ENCODE assay signal across 8 cellular contexts in genomic region chr5:69333668-69334315, GRCh38. TPM values are rescaled to one million over a fixed set of nuclear protein-coding genes. Genes with fewer than 3 reads are reported as not detected.
DNase-seq lines count a peak whose midpoint lies in the region; ATAC-seq and TF ChIP-seq lines count a peak whose summit lies in the region.
"Not testable (repeated sequence)": the region's sequence is repeated elsewhere in the genome, so short reads cannot be mapped to it uniquely, and the experiment has no call there.
"Had no signal": no experiment of that assay in that cellular context is flagged by ENCODE, and none has a peak within 500 bp of the region (broad histone marks: within the 10 kb centered on the region; RNA-seq: fewer than 3 reads in every experiment).

No MANE protein-coding gene starts in this region.

- H3K27me3 Mint-ChIP-seq in T-helper 17 cell; activated naive CD4-positive, alpha-beta T cell treated with anti-CD3 and anti-CD28 coated beads, Interleukin-2, amount 50 U/mL, for 24 hours; naive B cell; progenitor cell of endocrine pancreas: not testable (repeated sequence)

- not testable (repeated sequence) for H3K9me3 ChIP-seq in T-helper 17 cell (ENCODE audit: control insufficient read depth, low read length, poor library complexity, severe bottlenecking); left ventricle myocardium inferior (replicated peaks)

- H3K4me1 ChIP-seq in left ventricle myocardium inferior, result peaks cover 24% of the 10 kb centered on the region

- intact Hi-C loops in left ventricle myocardium inferior (cut with micrococcal nuclease), result not testable (repeated sequence)

- H3K36me3 ChIP-seq in left ventricle myocardium inferior, result not testable (repeated sequence)

- DNase-seq in DMS53 (lab: John Stamatoyannopoulos, UW), result peak; percentile 28
- peak; percentile 30 for DNase-seq in MV-4-11 (lab: John Stamatoyannopoulos, UW)
- DNase-seq in T-helper 17 cell; left ventricle myocardium inferior; naive B cell; progenitor cell of endocrine pancreas (ENCODE audit: low spot score, unreplicated experiment): not testable (repeated sequence)

- H3K4me3 ChIP-seq in left ventricle myocardium inferior, result not testable (repeated sequence)

- not testable (repeated sequence) for H3K4me3 Mint-ChIP-seq in T-helper 17 cell; activated naive CD4-positive, alpha-beta T cell treated with anti-CD3 and anti-CD28 coated beads, Interleukin-2, amount 50 U/mL, for 24 hours; progenitor cell of endocrine pancreas (ENCODE audit: low read depth)
- H3K4me3 Mint-ChIP-seq in naive B cell, result peak overlapping the region in 5 of 8 donors; percentile 27 to 74 (median 30)

- H3K4me1 Mint-ChIP-seq in T-helper 17 cell (peaks cover 13% of the 10 kb centered on the region), naive B cell (peaks cover 17 to 24% (median 17%) of the 10 kb centered on the region in 3 donors), progenitor cell of endocrine pancreas (ENCODE audit: low read depth) (peaks cover 21% of the 10 kb centered on the region)
- peaks cover 20% of the 10 kb centered on the region for H3K4me1 Mint-ChIP-seq in activated naive CD4-positive, alpha-beta T cell treated with anti-CD3 and anti-CD28 coated beads, Interleukin-2, amount 50 U/mL, for 24 hours

- H3K27me3 ChIP-seq in left ventricle myocardium inferior (ENCODE audit: low read depth), result not testable (repeated sequence)

- not testable (repeated sequence) for TF ChIP-seq CTCF in left ventricle myocardium inferior (IDR thresholded peaks at IDR 0.05; ENCODE audit: borderline replicate concordance); progenitor cell of endocrine pancreas (IDR thresholded peaks at IDR 0.05; ENCODE audit: unreplicated experiment)

- H3K27ac Mint-ChIP-seq in T-helper 17 cell (peak overlapping the region; percentile 62), naive B cell (peak overlapping the region in 3 of 6 donors; percentile 47 to 98 (median 78)), progenitor cell of endocrine pancreas (peak overlapping the region; percentile 56)
- peak overlapping the region; percentile 76 for H3K27ac Mint-ChIP-seq in activated naive CD4-positive, alpha-beta T cell treated with anti-CD3 and anti-CD28 coated beads, Interleukin-2, amount 50 U/mL, for 24 hours

- ATAC-seq in T-helper 17 cell; naive B cell (ENCODE audit: low read depth in 2 of 2): not testable (repeated sequence)

- not testable (repeated sequence) for H3K36me3 Mint-ChIP-seq in T-helper 17 cell (ENCODE audit: low read depth); activated naive CD4-positive, alpha-beta T cell treated with anti-CD3 and anti-CD28 coated beads, Interleukin-2, amount 50 U/mL, for 24 hours; naive B cell; progenitor cell of endocrine pancreas (ENCODE audit: insufficient read depth)

- peak overlapping the region; percentile 58 for H3K27ac ChIP-seq in left ventricle myocardium inferior (replicated peaks)

- H3K9me3 Mint-ChIP-seq in activated naive CD4-positive, alpha-beta T cell treated with anti-CD3 and anti-CD28 coated beads, Interleukin-2, amount 50 U/mL, for 24 hours; naive B cell; progenitor cell of endocrine pancreas (ENCODE audit: low read depth): not testable (repeated sequence)

RNA-seq across cellular contexts. Expression of gene CCDC125, which starts 1.2 kb away (rescaled TPM):
- total RNA-seq in T-helper 17 cell (1 to 10 TPM; 3.4 to 5.3 TPM), left ventricle myocardium inferior (2.4 TPM), progenitor cell of endocrine pancreas (10.8 and 15.5 TPM in 2 replicates)
- 1 to 10 TPM in 5 of 6 donors, not detected in 1; 1.2 to 3.4 (median 2.7) TPM for polyA plus RNA-seq in naive B cell (ENCODE audit: low read depth in 6 of 6)
- total RNA-seq: H7 had no signal

RNA-seq across cellular contexts. Expression of gene AK6, which starts 35.5 kb away (rescaled TPM):
- total RNA-seq in T-helper 17 cell (10 to 100 TPM in 1 of 2 donors, 1 to 10 TPM in 1; 8.8 to 12.6 TPM), left ventricle myocardium inferior (39.4 TPM), progenitor cell of endocrine pancreas (34.0 and 36.1 TPM in 2 replicates)
- polyA plus RNA-seq in naive B cell (ENCODE audit: low read depth in 6 of 6), result 10 to 100 TPM; 49.1 to 98.0 (median 79.9) TPM

RNA-seq across cellular contexts. Expression of gene TAF9, which starts 35.5 kb away (rescaled TPM):
- total RNA-seq in T-helper 17 cell (10 to 100 TPM; 44.3 to 45.5 TPM), left ventricle myocardium inferior (32.2 TPM), progenitor cell of endocrine pancreas (53.4 and 58.9 TPM in 2 replicates)
- 100 to 1,000 TPM in 5 of 6 donors, 10 to 100 TPM in 1; 91.6 to 165 (median 120) TPM for polyA plus RNA-seq in naive B cell (ENCODE audit: low read depth in 6 of 6)

RNA-seq across cellular contexts. Expression of gene RAD17, which starts 35.8 kb away (rescaled TPM):
- 10 to 100 TPM; 19.9 TPM for total RNA-seq in T-helper 17 cell
- total RNA-seq in left ventricle myocardium inferior, result 19.4 TPM
- 10 to 100 TPM; 23.4 to 35.3 (median 28.8) TPM for polyA plus RNA-seq in naive B cell (ENCODE audit: low read depth in 6 of 6)
- total RNA-seq in progenitor cell of endocrine pancreas, result 35.3 and 36.4 TPM in 2 replicates
